In the genomic region with DNA sequence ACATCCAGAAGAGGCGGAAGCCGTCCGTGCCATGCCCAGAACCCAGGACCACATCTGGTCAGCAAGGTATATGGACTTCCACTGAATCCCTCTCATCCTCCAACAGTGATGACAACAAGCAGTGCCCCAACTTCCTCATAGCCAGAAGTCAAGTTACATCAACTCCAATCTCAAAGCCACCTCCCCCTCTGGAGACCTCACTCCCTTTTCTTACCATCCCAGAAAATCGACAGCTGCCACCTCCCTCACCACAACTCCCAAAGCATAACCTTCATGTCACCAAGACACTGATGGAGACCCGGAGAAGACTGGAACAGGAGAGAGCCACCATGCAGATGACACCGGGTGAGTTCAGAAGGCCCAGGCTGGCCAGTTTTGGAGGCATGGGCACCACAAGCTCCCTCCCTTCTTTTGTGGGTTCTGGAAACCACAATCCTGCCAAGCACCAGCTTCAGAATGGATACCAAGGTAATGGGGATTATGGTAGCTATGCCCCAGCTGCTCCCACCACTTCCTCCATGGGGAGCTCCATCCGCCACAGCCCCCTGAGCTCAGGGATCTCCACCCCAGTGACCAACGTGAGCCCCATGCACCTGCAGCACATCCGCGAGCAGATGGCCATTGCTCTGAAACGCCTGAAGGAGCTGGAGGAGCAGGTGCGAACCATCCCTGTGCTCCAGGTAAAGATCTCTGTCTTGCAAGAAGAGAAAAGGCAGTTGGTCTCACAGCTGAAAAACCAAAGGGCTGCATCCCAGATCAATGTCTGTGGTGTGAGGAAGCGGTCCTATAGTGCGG, we compare ENCODE assay signal across 1 cellular context.
TF ChIP-seq lines count a peak whose summit lies in the region.

No MANE protein-coding gene starts in this region.

TF ChIP-seq in HepG2, 621 proteins besides CTCF, POLR2A, EP300 and RAD21:
- TF ChIP-seq HDAC1 (CRISPR knock-in tag; IDR thresholded peaks at IDR 0.05) (no peak), RBFOX2 (IDR thresholded peaks at IDR 0.05; ENCODE audit: low read depth, low read length) (peak; percentile 7; the same call in 1 of the 2 replicates), FOXC1 (CRISPR knock-in tag; IDR thresholded peaks at IDR 0.05; ENCODE audit: borderline replicate concordance) (0 out of 2 replicates have a peak, but pooled peaks have one; percentile 19), HNF1B (CRISPR knock-in tag; IDR thresholded peaks at IDR 0.05) (0 out of 2 replicates have a peak, but pooled peaks have one; percentile 45), RBM22 (optimal IDR thresholded peaks at IDR 0.05; ENCODE audit: low read length) (peak; percentile 6), HMG20B (CRISPR knock-in tag; conservative IDR thresholded peaks at IDR 0.05) (no peak), SSRP1 (CRISPR knock-in tag; IDR thresholded peaks at IDR 0.05) (0 out of 2 replicates have a peak, but pooled peaks have one; percentile 63), ZNF572 (CRISPR knock-in tag; IDR thresholded peaks at IDR 0.05) (no peak), AGO2 (optimal IDR thresholded peaks at IDR 0.05; ENCODE audit: low read depth, low read length) (peak; percentile 25), THAP8 (CRISPR knock-in tag; IDR thresholded peaks at IDR 0.05; ENCODE audit: borderline replicate concordance) (0 out of 2 replicates have a peak, but pooled peaks have one; percentile 54), ZBTB3 (CRISPR knock-in tag; IDR thresholded peaks at IDR 0.05; ENCODE audit: borderline replicate concordance, low read depth) (no peak), SMAD1 (CRISPR knock-in tag; IDR thresholded peaks at IDR 0.05; ENCODE audit: borderline replicate concordance, low read depth) (0 out of 2 replicates have a peak, but pooled peaks have one; percentile 34), POLR2AphosphoS5 (IDR thresholded peaks at IDR 0.05; ENCODE audit: low read depth, low read length) (peak; percentile 35; the same call in 1 of the 2 replicates), STAT5B (CRISPR knock-in tag; IDR thresholded peaks at IDR 0.05) (no peak), ZNF841 (CRISPR knock-in tag; IDR thresholded peaks at IDR 0.05; ENCODE audit: borderline replicate concordance) (no peak), NONO (IDR thresholded peaks at IDR 0.05) (no peak), NONO (CRISPR knock-in tag; conservative IDR thresholded peaks at IDR 0.05) (0 out of 2 replicates have a peak, but pooled peaks have one; percentile 17), SRSF4 (IDR thresholded peaks at IDR 0.05; ENCODE audit: low read depth, low read length, poor library complexity, severe bottlenecking) (no peak)
- TF ChIP-seq, protein P1, sequence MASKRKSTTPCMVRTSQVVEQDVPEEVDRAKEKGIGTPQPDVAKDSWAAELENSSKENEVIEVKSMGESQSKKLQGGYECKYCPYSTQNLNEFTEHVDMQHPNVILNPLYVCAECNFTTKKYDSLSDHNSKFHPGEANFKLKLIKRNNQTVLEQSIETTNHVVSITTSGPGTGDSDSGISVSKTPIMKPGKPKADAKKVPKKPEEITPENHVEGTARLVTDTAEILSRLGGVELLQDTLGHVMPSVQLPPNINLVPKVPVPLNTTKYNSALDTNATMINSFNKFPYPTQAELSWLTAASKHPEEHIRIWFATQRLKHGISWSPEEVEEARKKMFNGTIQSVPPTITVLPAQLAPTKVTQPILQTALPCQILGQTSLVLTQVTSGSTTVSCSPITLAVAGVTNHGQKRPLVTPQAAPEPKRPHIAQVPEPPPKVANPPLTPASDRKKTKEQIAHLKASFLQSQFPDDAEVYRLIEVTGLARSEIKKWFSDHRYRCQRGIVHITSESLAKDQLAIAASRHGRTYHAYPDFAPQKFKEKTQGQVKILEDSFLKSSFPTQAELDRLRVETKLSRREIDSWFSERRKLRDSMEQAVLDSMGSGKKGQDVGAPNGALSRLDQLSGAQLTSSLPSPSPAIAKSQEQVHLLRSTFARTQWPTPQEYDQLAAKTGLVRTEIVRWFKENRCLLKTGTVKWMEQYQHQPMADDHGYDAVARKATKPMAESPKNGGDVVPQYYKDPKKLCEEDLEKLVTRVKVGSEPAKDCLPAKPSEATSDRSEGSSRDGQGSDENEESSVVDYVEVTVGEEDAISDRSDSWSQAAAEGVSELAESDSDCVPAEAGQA (IDR thresholded peaks at IDR 0.05; ENCODE audit: low read depth): no peak
- TF ChIP-seq, protein P1 (CRISPR knock-in tag; IDR thresholded peaks at IDR 0.05; ENCODE audit: borderline replicate concordance): no peak
